18 cellular contexts compared by ENCODE assay signal in genomic region chr2:38591152-38591551, GRCh38. TPM values are rescaled to one million over a fixed set of nuclear protein-coding genes. Genes with fewer than 3 reads are reported as not detected.
DNase-seq lines count a peak whose midpoint lies in the region; ATAC-seq and TF ChIP-seq lines count a peak whose summit lies in the region.
"Had no signal": no experiment of that assay in that cellular context is flagged by ENCODE, and none has a peak within 500 bp of the region (broad histone marks: within the 10 kb centered on the region; RNA-seq: fewer than 3 reads in every experiment).

No MANE protein-coding gene starts in this region.

- TF ChIP-seq CTCF in CD8-positive, alpha-beta T cell (IDR thresholded peaks at IDR 0.05), result no peak
- TF ChIP-seq CTCF in HFFc6 (IDR thresholded peaks at IDR 0.05), result no peak
- TF ChIP-seq CTCF in osteoblast (IDR thresholded peaks at IDR 0.05; ENCODE audit: extremely low read depth, low read depth, low read length), result no peak
- TF ChIP-seq CTCF in testis (IDR thresholded peaks at IDR 0.05), result no peak

- no peaks in the 10 kb centered on the region for H3K36me3 ChIP-seq in CD8-positive, alpha-beta T cell (ENCODE audit: insufficient read depth, low read length)
- H3K36me3 ChIP-seq in osteoblast (ENCODE audit: insufficient read depth, low read length) (peaks cover 6% of the 10 kb centered on the region), testis (ENCODE audit: low read depth, missing control alignments) (no peaks in the 10 kb centered on the region)

- H3K9me3 Mint-ChIP-seq in CD8-positive, alpha-beta T cell, result no peaks in the 10 kb centered on the region
- H3K9me3 Mint-ChIP-seq in HFFc6, result no peaks in the 10 kb centered on the region
- no peaks in the 10 kb centered on the region for H3K9me3 Mint-ChIP-seq in effector memory CD8-positive, alpha-beta T cell
- H3K9me3 Mint-ChIP-seq: activated naive CD4-positive, alpha-beta T cell treated with anti-CD3 and anti-CD28 coated beads, Interleukin-2, amount 10 ng/mL, durations not matched to agents 7 days and 5 days had no signal

- CTCF ChIA-PET in CD8-positive, alpha-beta T cell (lab: Charles Lee), result interaction anchor here (0.7 to 1.6 kb wide), 4 partner anchors 10 to 149 kb away, joined by 3 to 5 read pairs (median 4); no protein-coding TSS in a partner anchor

- peaks cover 93% of the 10 kb centered on the region for H3K79me2 ChIP-seq in osteoblast (ENCODE audit: insufficient read depth, low read length)

- H3K4me3 Mint-ChIP-seq in CD8-positive, alpha-beta T cell, result peak overlapping the region; percentile 18
- no peak overlapping the region for H3K4me3 Mint-ChIP-seq in HFFc6
- peak overlapping the region; percentile 45 to 97 for H3K4me3 Mint-ChIP-seq in effector memory CD8-positive, alpha-beta T cell
- H3K4me3 Mint-ChIP-seq: activated naive CD4-positive, alpha-beta T cell treated with anti-CD3 and anti-CD28 coated beads, Interleukin-2, amount 10 ng/mL, durations not matched to agents 7 days and 5 days; memory B cell had no signal

- H3K4me1 ChIP-seq in CD8-positive, alpha-beta T cell (ENCODE audit: insufficient read depth, low read length), result no peaks in the 10 kb centered on the region
- peaks cover 22% of the 10 kb centered on the region for H3K4me1 ChIP-seq in osteoblast (ENCODE audit: insufficient read depth, low read length)
- peaks cover 30% of the 10 kb centered on the region for H3K4me1 ChIP-seq in testis

- no peak overlapping the region for H3K4me3 ChIP-seq in CD8-positive, alpha-beta T cell (ENCODE audit: low read depth, low read length)
- no peak overlapping the region for H3K4me3 ChIP-seq in osteoblast (ENCODE audit: insufficient read depth, low read length)
- no peak overlapping the region for H3K4me3 ChIP-seq in testis
- H3K4me3 ChIP-seq: BLaER1, body of pancreas, esophagus squamous epithelium, skin epidermis, upper lobe of left lung had no signal

- no peak overlapping the region for H3K27ac ChIP-seq in CD8-positive, alpha-beta T cell (ENCODE audit: low read depth, low read length)
- H3K27ac ChIP-seq in osteoblast (ENCODE audit: low read depth, low read length) (peak overlapping the region; percentile 42), testis (peak overlapping the region in 1 of 2 donors; percentile 17)
- H3K27ac ChIP-seq: BLaER1, body of pancreas, upper lobe of left lung had no signal

- peak overlapping the region; percentile 49 for H3K27ac Mint-ChIP-seq in CD8-positive, alpha-beta T cell
- H3K27ac Mint-ChIP-seq in HFFc6, result peak overlapping the region; percentile 37
- peak overlapping the region; percentile 44 to 96 for H3K27ac Mint-ChIP-seq in effector memory CD8-positive, alpha-beta T cell
- H3K27ac Mint-ChIP-seq: activated naive CD4-positive, alpha-beta T cell treated with anti-CD3 and anti-CD28 coated beads, Interleukin-2, amount 10 ng/mL, durations not matched to agents 7 days and 5 days; memory B cell had no signal

- WGBS in testis, 2 donors, result 45 to 50% methylated on average over 2 of the region's 2 CpGs

- H3K4me1 Mint-ChIP-seq in CD8-positive, alpha-beta T cell (ENCODE audit: low read depth), result peaks cover 31% of the 10 kb centered on the region
- H3K4me1 Mint-ChIP-seq in HFFc6 (ENCODE audit: low read depth), result peaks cover 63% of the 10 kb centered on the region
- peaks cover 17 to 74% of the 10 kb centered on the region in 2 donors for H3K4me1 Mint-ChIP-seq in effector memory CD8-positive, alpha-beta T cell (ENCODE audit: low read depth in 2 of 2)

- POLR2A ChIA-PET in CD8-positive, alpha-beta T cell (lab: Charles Lee), result no interaction called here

- H3K27me3 ChIP-seq in CD8-positive, alpha-beta T cell (ENCODE audit: insufficient read depth, low read length), result no peaks in the 10 kb centered on the region
- H3K27me3 ChIP-seq in osteoblast (ENCODE audit: insufficient read depth, low read length), result no peaks in the 10 kb centered on the region
- H3K27me3 ChIP-seq in testis, result no peaks in the 10 kb centered on the region
- H3K27me3 ChIP-seq: BLaER1, body of pancreas, esophagus squamous epithelium, upper lobe of left lung had no signal

- no peaks in the 10 kb centered on the region for H3K9me3 ChIP-seq in CD8-positive, alpha-beta T cell (ENCODE audit: low read length)
- no peaks in the 10 kb centered on the region for H3K9me3 ChIP-seq in osteoblast (ENCODE audit: low read depth, low read length)
- H3K9me3 ChIP-seq in testis, result no peaks in the 10 kb centered on the region
- H3K9me3 ChIP-seq: BLaER1, body of pancreas, esophagus squamous epithelium, upper lobe of left lung had no signal

- no peak overlapping the region for H3K4me2 ChIP-seq in osteoblast (ENCODE audit: insufficient read depth, low read length)
- H3K4me2 ChIP-seq: BLaER1 had no signal

- no peaks in the 10 kb centered on the region for H3K27me3 Mint-ChIP-seq in CD8-positive, alpha-beta T cell (ENCODE audit: low read depth)
- no peaks in the 10 kb centered on the region for H3K27me3 Mint-ChIP-seq in HFFc6 (ENCODE audit: insufficient read depth)
- no peaks in the 10 kb centered on the region for H3K27me3 Mint-ChIP-seq in effector memory CD8-positive, alpha-beta T cell
- H3K27me3 Mint-ChIP-seq: activated naive CD4-positive, alpha-beta T cell treated with anti-CD3 and anti-CD28 coated beads, Interleukin-2, amount 10 ng/mL, durations not matched to agents 7 days and 5 days had no signal

- ATAC-seq in CD8-positive, alpha-beta T cell, result no peak
- ATAC-seq in effector memory CD8-positive, alpha-beta T cell (replicated peaks), result no peak
- ATAC-seq: body of pancreas had no signal

- no peak overlapping the region for H2AFZ ChIP-seq in osteoblast (ENCODE audit: low read length)

- H4K20me1 ChIP-seq in osteoblast (ENCODE audit: insufficient read depth, low read length), result peaks cover 68% of the 10 kb centered on the region

- intact Hi-C loops in CD8-positive, alpha-beta T cell (cut with DNase I, micrococcal nuclease), result no loop called here
- intact Hi-C loops in testis (cut with DNase I; ENCODE audit: low total_unique reads), result loop anchor here (5.0 kb wide), 1 partner anchor 116 kb away; no protein-coding TSS in a partner anchor

- no peak for TF ChIP-seq POLR2A in testis (IDR thresholded peaks at IDR 0.05)

- H3K36me3 Mint-ChIP-seq in CD8-positive, alpha-beta T cell, result peaks cover 20% of the 10 kb centered on the region
- peaks cover 19% of the 10 kb centered on the region for H3K36me3 Mint-ChIP-seq in HFFc6 (ENCODE audit: low read depth)
- peaks cover 38% of the 10 kb centered on the region for H3K36me3 Mint-ChIP-seq in effector memory CD8-positive, alpha-beta T cell (ENCODE audit: insufficient read depth)
- H3K36me3 Mint-ChIP-seq: memory B cell had no signal

- DNase-seq in CD8-positive, alpha-beta T cell, result no peak
- DNase-seq in HFFc6 (no peak), osteoblast (ENCODE audit: insufficient read length, low spot score, missing footprints) (no peak), NCI-H748 treated with DMSO at 0.1 percent for 48 hours (lab: John Stamatoyannopoulos, UW) (no peak), activated gamma-delta T cell (lab: John Stamatoyannopoulos, UW) (no peak), NCI-H1105 treated with DMSO at 0.1 percent for 48 hours (lab: John Stamatoyannopoulos, UW) (no peak), testis (no peak)
- no peak for DNase-seq in effector memory CD8-positive, alpha-beta T cell
- DNase-seq: activated naive CD4-positive, alpha-beta T cell treated with anti-CD3 and anti-CD28 coated beads, Interleukin-2, amount 10 ng/mL, durations not matched to agents 7 days and 5 days; body of pancreas; DMS79; esophagus squamous epithelium; head of caudate nucleus; NCI-H2029 treated with DMSO at 0.1 percent for 48 hours; upper lobe of left lung had no signal

RNA-seq across cellular contexts. Expression of gene HNRNPLL, which starts 11.6 kb away (rescaled TPM):
- total RNA-seq in CD8-positive, alpha-beta T cell, result 10 to 100 TPM; 35.0 to 37.6 TPM
- 10 to 100 TPM; 45.5 to 57.5 (median 50.2) TPM for total RNA-seq in HFFc6 (2021; fragmentation: NEBNext Ultra II Directional; extraction: Animal tissue kit (Norgen Biotek cat#: 25700))
- total RNA-seq in osteoblast (46.0 and 53.9 TPM in 2 replicates), testis (10 to 100 TPM; 82.0 to 85.1 TPM)
- polyA plus RNA-seq in testis (ENCODE audit: insufficient read depth, low read depth, low replicate concordance), result 107 TPM
